In the genomic region with DNA sequence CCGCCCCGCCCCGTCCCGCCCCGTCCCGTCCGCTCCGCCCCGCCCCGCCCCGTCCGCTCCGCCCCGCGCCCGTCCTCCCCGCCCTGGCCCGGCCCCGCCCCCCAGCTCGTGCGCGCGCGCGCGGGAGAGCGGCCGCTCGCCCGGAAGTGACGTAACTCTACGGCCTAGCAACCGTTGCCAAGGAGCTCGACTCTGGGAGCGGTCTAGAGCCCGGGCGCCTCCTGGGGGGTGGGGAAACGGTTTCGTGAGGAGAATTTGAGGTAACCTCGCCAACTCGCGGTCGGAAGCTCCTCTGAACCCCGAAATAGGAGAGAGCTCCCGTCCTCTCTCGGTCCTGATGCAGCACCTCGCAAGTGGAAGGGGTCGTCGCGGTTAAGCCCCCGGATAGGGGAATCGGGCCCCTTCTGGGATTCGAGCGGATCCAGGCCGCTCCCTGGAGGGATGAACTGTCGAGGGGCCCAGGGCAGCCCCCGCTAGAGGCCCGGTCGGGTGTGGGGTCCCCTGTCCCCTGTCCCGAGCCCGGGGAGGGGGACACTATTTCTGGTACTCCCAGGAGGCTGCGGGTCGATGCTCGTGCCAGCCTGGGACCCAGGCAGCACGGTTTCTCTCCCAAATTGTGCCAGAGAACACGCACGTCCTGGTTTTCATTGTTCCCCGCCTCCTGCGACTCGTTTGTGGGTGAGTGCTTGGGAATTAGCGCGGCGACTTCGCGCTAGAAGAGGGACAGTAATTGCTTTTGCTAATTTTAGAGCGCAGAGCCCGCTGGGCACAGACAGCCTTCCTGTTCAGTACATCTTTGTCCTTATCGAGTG, we compare ENCODE assay signal across 8 cellular contexts. TPM values are rescaled to one million over a fixed set of nuclear protein-coding genes. Genes with fewer than 3 reads are reported as not detected.
A peak's percentile ranks its signal among the peaks of the same experiment; 100 is the strongest.
DNase-seq lines count a peak whose midpoint lies in the region; ATAC-seq and TF ChIP-seq lines count a peak whose summit lies in the region.

A gene with protein sequence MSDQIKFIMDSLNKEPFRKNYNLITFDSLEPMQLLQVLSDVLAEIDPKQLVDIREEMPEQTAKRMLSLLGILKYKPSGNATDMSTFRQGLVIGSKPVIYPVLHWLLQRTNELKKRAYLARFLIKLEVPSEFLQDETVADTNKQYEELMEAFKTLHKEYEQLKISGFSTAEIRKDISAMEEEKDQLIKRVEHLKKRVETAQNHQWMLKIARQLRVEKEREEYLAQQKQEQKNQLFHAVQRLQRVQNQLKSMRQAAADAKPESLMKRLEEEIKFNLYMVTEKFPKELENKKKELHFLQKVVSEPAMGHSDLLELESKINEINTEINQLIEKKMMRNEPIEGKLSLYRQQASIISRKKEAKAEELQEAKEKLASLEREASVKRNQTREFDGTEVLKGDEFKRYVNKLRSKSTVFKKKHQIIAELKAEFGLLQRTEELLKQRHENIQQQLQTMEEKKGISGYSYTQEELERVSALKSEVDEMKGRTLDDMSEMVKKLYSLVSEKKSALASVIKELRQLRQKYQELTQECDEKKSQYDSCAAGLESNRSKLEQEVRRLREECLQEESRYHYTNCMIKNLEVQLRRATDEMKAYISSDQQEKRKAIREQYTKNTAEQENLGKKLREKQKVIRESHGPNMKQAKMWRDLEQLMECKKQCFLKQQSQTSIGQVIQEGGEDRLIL (plus strand): TSS at position 174 of the 812 bp plus-strand sequence. CDS start 3,024 bp downstream, outside the sequence.

- no peak within 1 kb of the TSS for H3K23ac ChIP-seq in trophoblast cell (ENCODE audit: low read length)

- peak within 1 kb of the TSS; percentile 31 for H2BK5ac ChIP-seq in trophoblast cell (ENCODE audit: low read depth, low read length, poor library complexity)

- peak in 2 of 5 experiments; percentile 11 to 39 for TF ChIP-seq CTCF in tibial nerve (IDR thresholded peaks at IDR 0.05)

- peak in 1 of 2 donors; percentile 42 for TF ChIP-seq POLR2A in tibial nerve (IDR thresholded peaks at IDR 0.05)

- H3K9me3 ChIP-seq in adipocyte (ENCODE audit: control insufficient read depth, low read length): no peaks in the 10 kb centered on the region
- no peaks in the 10 kb centered on the region for H3K9me3 ChIP-seq in trophoblast cell (ENCODE audit: insufficient read depth, low read depth, low read length)
- H3K9me3 ChIP-seq in tibial nerve: no peaks in the 10 kb centered on the region

- H4K12ac ChIP-seq in trophoblast cell (ENCODE audit: low read depth, low read length): peak within 1 kb of the TSS; percentile 92

- H3K4me3 ChIP-seq in GM08714 (ENCODE audit: low read length): peak within 1 kb of the TSS; percentile 83
- peak within 1 kb of the TSS; percentile 97 for H3K4me3 ChIP-seq in adipocyte (ENCODE audit: low read length)
- peak within 1 kb of the TSS; percentile 92 for H3K4me3 ChIP-seq in trophoblast cell (ENCODE audit: low read depth, low read length)
- peak within 1 kb of the TSS; percentile 69 to 97 (median 84) for H3K4me3 ChIP-seq in tibial nerve

- intact Hi-C loops in cardiac septum (cut with DNase I): no loop called here

- peak within 1 kb of the TSS; percentile 58 for H2AFZ ChIP-seq in trophoblast cell (ENCODE audit: insufficient read depth, low read length, poor library complexity)

- peaks cover 3% of the 10 kb centered on the region for H3K79me1 ChIP-seq in trophoblast cell (ENCODE audit: low read length)

- TF ChIP-seq EP300 in tibial nerve (IDR thresholded peaks at IDR 0.05): peak; percentile 65 to 76

- H3K4me2 ChIP-seq in trophoblast cell (ENCODE audit: low read length): peak within 1 kb of the TSS; percentile 99

- peak within 1 kb of the TSS; percentile 48 for H2BK120ac ChIP-seq in trophoblast cell (ENCODE audit: insufficient read depth, low read length, poor library complexity)

- DNase-seq in NCI-H1436 (lab: John Stamatoyannopoulos, UW) (peak; percentile 91), SW480 (ENCODE audit: low spot score) (peak; percentile 86), adipocyte (ENCODE audit: low read depth) (peak; percentile 99), cardiac septum (ENCODE audit: low spot score) (peak; percentile 99), trophoblast cell (peak; percentile 86 to 97), tibial nerve (ENCODE audit: low spot score in 2 of 2) (peak; percentile 93 to 94)

- H3K14ac ChIP-seq in trophoblast cell (ENCODE audit: low read length): peak within 1 kb of the TSS; percentile 76

- no peak within 1 kb of the TSS for H2BK12ac ChIP-seq in trophoblast cell (ENCODE audit: low read length)

- H3K27me3 ChIP-seq in adipocyte (replicated peaks; ENCODE audit: control insufficient read depth, insufficient read depth, low read length) (no peaks in the 10 kb centered on the region), trophoblast cell (ENCODE audit: insufficient read depth, low read length) (no peaks in the 10 kb centered on the region), tibial nerve (no peaks in the 10 kb centered on the region)

- peak within 1 kb of the TSS; percentile 61 for H3K4ac ChIP-seq in trophoblast cell (ENCODE audit: low read depth, low read length)

- peak within 1 kb of the TSS; percentile 80 for H3K18ac ChIP-seq in trophoblast cell (ENCODE audit: low read length)

- H3K4me1 ChIP-seq in adipocyte (ENCODE audit: control insufficient read depth, insufficient read depth, low read length): peaks cover 7% of the 10 kb centered on the region
- peaks cover 0 to 2% of the 10 kb centered on the region in 2 experiments for H3K4me1 ChIP-seq in trophoblast cell (ENCODE audit: control insufficient read depth in 1 of 2, insufficient read depth in 2 of 2, low read length in 2 of 2)
- peaks cover 0 to 26% (median 5%) of the 10 kb centered on the region in 4 donors for H3K4me1 ChIP-seq in tibial nerve

- H3K9ac ChIP-seq in adipocyte (ENCODE audit: low read length): peak within 1 kb of the TSS; percentile 98
- peak within 1 kb of the TSS; percentile 91 for H3K9ac ChIP-seq in trophoblast cell (ENCODE audit: low read length)

- H4K91ac ChIP-seq in trophoblast cell (ENCODE audit: low read depth, low read length): peak within 1 kb of the TSS; percentile 72

- H3K79me2 ChIP-seq in trophoblast cell (ENCODE audit: control insufficient read depth, insufficient read depth, low read length, poor library complexity): peaks cover 4% of the 10 kb centered on the region

- H4K8ac ChIP-seq in trophoblast cell (ENCODE audit: low read depth, low read length): peak within 1 kb of the TSS; percentile 82

- ATAC-seq in HG02759 (IDR thresholded peaks at IDR 0.05; ENCODE audit: unreplicated experiment): peak; percentile 88

- peaks cover 16% of the 10 kb centered on the region for H3K36me3 ChIP-seq in adipocyte (ENCODE audit: control insufficient read depth, insufficient read depth, low read length, severe bottlenecking)
- H3K36me3 ChIP-seq in trophoblast cell (ENCODE audit: control insufficient read depth in 1 of 2, insufficient read depth in 2 of 2, low read length in 2 of 2): peaks cover 2 to 3% of the 10 kb centered on the region in 2 experiments
- peaks cover 0 to 14% (median 0%) of the 10 kb centered on the region in 3 donors for H3K36me3 ChIP-seq in tibial nerve

- WGBS in trophoblast cell (ENCODE audit: extremely low coverage, insufficient coverage, insufficient read length): no CpG with 5 or more reads among the region's 78 CpGs
- 0% methylated on average over 22 to 39 of the region's 78 CpGs for WGBS in tibial nerve, 2 donors

- H3K27ac ChIP-seq in trophoblast cell (ENCODE audit: low read depth, low read length): no peak within 1 kb of the TSS
- H3K27ac ChIP-seq in tibial nerve: peak within 1 kb of the TSS; percentile 74 to 93 (median 89)

- no peak within 1 kb of the TSS for H2AK5ac ChIP-seq in trophoblast cell (ENCODE audit: low read length)

RNA-seq across cellular contexts. Expression of the gene that starts here (rescaled TPM):
- total RNA-seq in cardiac septum (6.4 TPM), tibial nerve (10 to 100 TPM; 11.5 to 36.1 (median 21.8) TPM)
- polyA plus RNA-seq in trophoblast cell (2013): 5.7 and 6.3 TPM in 2 replicates
